ENCODE assay signal across 11 cellular contexts in genomic region chr2:26185954-26186353, GRCh38. TPM values are rescaled to one million over a fixed set of nuclear protein-coding genes. Genes with fewer than 3 reads are reported as not detected.
DNase-seq lines count a peak whose midpoint lies in the region; ATAC-seq and TF ChIP-seq lines count a peak whose summit lies in the region.
"Had no signal": no experiment of that assay in that cellular context is flagged by ENCODE, and none has a peak within 500 bp of the region (broad histone marks: within the 10 kb centered on the region; RNA-seq: fewer than 3 reads in every experiment).

No MANE protein-coding gene starts in this region.

- peaks cover 33% of the 10 kb centered on the region for H3K27me3 ChIP-seq in BLaER1
- no peaks in the 10 kb centered on the region for H3K27me3 ChIP-seq in H9 (ENCODE audit: insufficient read depth, low read length)
- H3K27me3 ChIP-seq in PC-3 (ENCODE audit: low read length): no peaks in the 10 kb centered on the region
- H3K27me3 ChIP-seq: MG63 had no signal

- POLR2A ChIA-PET in PC-3 (lab: Charles Lee; ENCODE audit: unreplicated experiment): no interaction called here

- H3K4me3 Mint-ChIP-seq in H9 (peak overlapping the region; percentile 68 to 73), chondrocyte (ENCODE audit: unreplicated experiment) (peak overlapping the region; percentile 85), nephron progenitor cell (peak overlapping the region; percentile 69)

- H3K4me1 ChIP-seq in BLaER1 (peaks cover 29% of the 10 kb centered on the region), H9 (ENCODE audit: insufficient read depth, low read length) (no peaks in the 10 kb centered on the region), PC-3 (ENCODE audit: insufficient read depth, low read length) (no peaks in the 10 kb centered on the region)

- peak overlapping the region; percentile 74 for H3K4me3 ChIP-seq in BLaER1
- H3K4me3 ChIP-seq in PC-3 (ENCODE audit: low read length): no peak overlapping the region
- H3K4me3 ChIP-seq: MG63 had no signal

- H2BK120ac ChIP-seq in H9 (ENCODE audit: low read depth, low read length, poor library complexity, severe bottlenecking): no peak overlapping the region

- no peak overlapping the region for H3K56ac ChIP-seq in H9 (ENCODE audit: insufficient read length, low read depth, low read length)

- H3K23ac ChIP-seq in H9 (ENCODE audit: insufficient read length, low read depth, low read length): no peak overlapping the region

- H2AK5ac ChIP-seq in H9 (ENCODE audit: insufficient read length, low read length): no peak overlapping the region

- DNase-seq in H9 (no peak), chondrocyte (ENCODE audit: low spot score) (no peak), nephron progenitor cell (no peak), HT-29 (ENCODE audit: low spot score) (no peak), germinal center (ENCODE audit: low spot score) (no peak), PC-3 (no peak), NCI-H187 treated with DMSO at 0.1 percent for 48 hours (lab: John Stamatoyannopoulos, UW) (no peak)
- DNase-seq: DMS153; effector memory CD4-positive, alpha-beta T cell; MG63 had no signal

- no peak overlapping the region for H2BK12ac ChIP-seq in H9 (ENCODE audit: insufficient read length, low read depth, low read length)

- ATAC-seq in PC-3: no peak

- H4K5ac ChIP-seq in H9 (ENCODE audit: insufficient read length, low read depth, low read length): no peak overlapping the region

- CTCF ChIA-PET in PC-3 (lab: Charles Lee): no interaction called here

- no peak overlapping the region for H2BK15ac ChIP-seq in H9 (ENCODE audit: low read depth, low read length)

- H3K4ac ChIP-seq in H9 (ENCODE audit: low read depth, low read length): no peak overlapping the region

- no peaks in the 10 kb centered on the region for H3K79me1 ChIP-seq in H9 (ENCODE audit: insufficient read depth, low read depth, low read length, poor library complexity, severe bottlenecking)

- TF ChIP-seq CTCF in H9 (conservative IDR thresholded peaks at IDR 0.05): no peak
- no peak for TF ChIP-seq CTCF in chondrocyte (IDR thresholded peaks at IDR 0.05)
- no peak for TF ChIP-seq CTCF in nephron progenitor cell (IDR thresholded peaks at IDR 0.05)
- TF ChIP-seq CTCF in PC-3 (conservative IDR thresholded peaks at IDR 0.05; ENCODE audit: low read depth, low read length): no peak

- H3K27ac ChIP-seq in BLaER1: no peak overlapping the region
- H3K27ac ChIP-seq in H9 (ENCODE audit: insufficient read length, low read depth, low read length): no peak overlapping the region
- H3K27ac ChIP-seq in PC-3 (ENCODE audit: low read length): no peak overlapping the region

- H3T11ph ChIP-seq in H9 (ENCODE audit: low read length): no peak overlapping the region

- intact Hi-C loops in PC-3 (cut with micrococcal nuclease): no loop called here

- H3K9me3 ChIP-seq in BLaER1 (no peaks in the 10 kb centered on the region), H9 (ENCODE audit: control insufficient read depth, low read depth, low read length) (no peaks in the 10 kb centered on the region), PC-3 (ENCODE audit: low read length) (no peaks in the 10 kb centered on the region)
- H3K9me3 ChIP-seq: MG63 had no signal

- no TSS peak for BruUV-seq in PC-3 (replicated peaks; lab: Mats Ljungman, UMichigan)

- H3K36me3 Mint-ChIP-seq in H9 (ENCODE audit: insufficient read depth in 1 of 3, low read depth in 3 of 3) (peaks cover 24 to 42% (median 32%) of the 10 kb centered on the region in 3 experiments), chondrocyte (ENCODE audit: low read depth) (no peaks in the 10 kb centered on the region), nephron progenitor cell (ENCODE audit: low read depth) (peaks cover 31% of the 10 kb centered on the region)

- no peak overlapping the region for H2BK20ac ChIP-seq in H9 (ENCODE audit: low read depth, low read length, poor library complexity, severe bottlenecking)

- no peaks in the 10 kb centered on the region for H3K9me2 ChIP-seq in PC-3 (replicated peaks; ENCODE audit: low read length)

- no peaks in the 10 kb centered on the region; a peak in 1 of 5 replicates for H3K9me3 Mint-ChIP-seq in H9
- no peaks in the 10 kb centered on the region for H3K9me3 Mint-ChIP-seq in chondrocyte (ENCODE audit: low read depth)
- no peaks in the 10 kb centered on the region for H3K9me3 Mint-ChIP-seq in nephron progenitor cell

- H2AFZ ChIP-seq in H9 (ENCODE audit: low read length) (no peak overlapping the region), PC-3 (ENCODE audit: low read length) (no peak overlapping the region)

- H3K9ac ChIP-seq in BLaER1 (no peak overlapping the region), H9 (ENCODE audit: extremely low read depth, insufficient read length, low read length) (no peak overlapping the region), PC-3 (ENCODE audit: low read length) (no peak overlapping the region)

- H3K4me1 Mint-ChIP-seq in H9: peaks cover 19 to 24% of the 10 kb centered on the region in 2 experiments
- H3K4me1 Mint-ChIP-seq in chondrocyte (ENCODE audit: low read depth): peaks cover 13% of the 10 kb centered on the region
- H3K4me1 Mint-ChIP-seq in nephron progenitor cell: peaks cover 9% of the 10 kb centered on the region

- H4K8ac ChIP-seq in H9 (replicated peaks; ENCODE audit: insufficient read length, low read depth, low read length): no peak overlapping the region

- H3K79me2 ChIP-seq in H9 (ENCODE audit: insufficient read depth, low read length) (no peaks in the 10 kb centered on the region), PC-3 (ENCODE audit: low read length) (no peaks in the 10 kb centered on the region)

- H4K91ac ChIP-seq in H9 (ENCODE audit: insufficient read length, low read depth, low read length): no peak overlapping the region

- H3K4me2 ChIP-seq in BLaER1 (peak overlapping the region; percentile 82), H9 (ENCODE audit: insufficient read depth, insufficient read length, low read length) (no peak overlapping the region), PC-3 (ENCODE audit: low read length) (no peak overlapping the region)

- H3K27ac Mint-ChIP-seq in H9 (no peak overlapping the region), chondrocyte (ENCODE audit: unreplicated experiment) (peak overlapping the region; percentile 43), nephron progenitor cell (no peak overlapping the region)

- peaks cover 30% of the 10 kb centered on the region for H3K36me3 ChIP-seq in BLaER1
- H3K36me3 ChIP-seq in PC-3 (ENCODE audit: low read depth, low read length): 0 out of 2 replicates have a peak, but pooled peaks cover 6% of the 10 kb centered on the region
- H3K36me3 ChIP-seq: MG63 had no signal

- no peak overlapping the region for H2BK5ac ChIP-seq in H9 (ENCODE audit: insufficient read length, low read length)

- peaks cover 33% of the 10 kb centered on the region for H3K27me3 Mint-ChIP-seq in H9 (ENCODE audit: low read depth)
- H3K27me3 Mint-ChIP-seq in chondrocyte (ENCODE audit: low read depth): no peaks in the 10 kb centered on the region
- peaks cover 39% of the 10 kb centered on the region for H3K27me3 Mint-ChIP-seq in nephron progenitor cell (ENCODE audit: low read depth, poor library complexity)

- WGBS in H9 (ENCODE audit: extremely low coverage, insufficient read length, low lambda C conversion rate): no CpG with 5 or more reads among the region's 11 CpGs

- H3K18ac ChIP-seq in H9 (ENCODE audit: insufficient read length, low read depth, low read length): no peak overlapping the region

- H3F3A ChIP-seq in PC-3 (ENCODE audit: low read length, unreplicated experiment): no peaks in the 10 kb centered on the region

- no peak overlapping the region; the same call in 1 of the 2 replicates for H3K14ac ChIP-seq in H9 (ENCODE audit: insufficient read depth, low read length)

- H3K23me2 ChIP-seq in H9 (ENCODE audit: insufficient read length, low read depth, low read length, poor library complexity, severe bottlenecking): no peaks in the 10 kb centered on the region

- H4K20me1 ChIP-seq in BLaER1 (no peaks in the 10 kb centered on the region), H9 (ENCODE audit: control insufficient read depth, insufficient read depth, insufficient read length) (no peaks in the 10 kb centered on the region), PC-3 (ENCODE audit: low read length) (no peaks in the 10 kb centered on the region)

RNA-seq across cellular contexts. Expression of gene GAREM2, which starts 13.1 kb away (rescaled TPM):
- total RNA-seq in H9 (2021) (14.2 and 14.4 TPM in 2 replicates), chondrocyte (6.5 to 22.6 TPM (median 19.1 TPM) in 3 replicates), PC-3 (2014; rRNA removed) (1.4 and 1.8 TPM in 2 replicates)
- 0.33 and 0.55 TPM in 2 replicates for total RNA-seq in HT-29 (2014; rRNA removed; shearing (Covaris generic))

RNA-seq across cellular contexts. Expression of gene HADHA, which starts 58.5 kb away (rescaled TPM):
- total RNA-seq in H9 (2021): 111 and 112 TPM in 2 replicates
- 98.0 to 119 TPM (median 103 TPM) in 3 replicates for total RNA-seq in chondrocyte
- total RNA-seq in HT-29 (2014; rRNA removed; shearing (Covaris generic)): 56.2 and 58.9 TPM in 2 replicates
- 128 and 131 TPM in 2 replicates for total RNA-seq in PC-3 (2014; rRNA removed)

RNA-seq across cellular contexts. Expression of gene HADHB, which starts 58.8 kb away (rescaled TPM):
- 41.3 and 44.2 TPM in 2 replicates for total RNA-seq in H9 (2021)
- total RNA-seq in chondrocyte: 85.0 to 96.8 TPM (median 89.1 TPM) in 3 replicates
- 25.2 and 26.6 TPM in 2 replicates for total RNA-seq in HT-29 (2014; rRNA removed; shearing (Covaris generic))
- 58.3 and 72.3 TPM in 2 replicates for total RNA-seq in PC-3 (2014; rRNA removed)
